In genomic region chr6:11428895-11429294, GRCh38 we compare ENCODE assay signal across 8 cellular contexts.
DNase-seq lines count a peak whose midpoint lies in the region; ATAC-seq, FAIRE-seq and TF ChIP-seq lines count a peak whose summit lies in the region.

No MANE protein-coding gene starts in this region.

- ATAC-seq in GM19455 (IDR thresholded peaks at IDR 0.05; ENCODE audit: unreplicated experiment): peak; percentile 59
- peak; percentile 65 for ATAC-seq in HG03342 (IDR thresholded peaks at IDR 0.05; ENCODE audit: unreplicated experiment)
- peak; percentile 28 to 43 for ATAC-seq in naive B cell (ENCODE audit: low read depth in 2 of 2)

- no peaks in the 10 kb centered on the region for H3K27me3 ChIP-seq in ascending aorta
- no peaks in the 10 kb centered on the region for H3K27me3 ChIP-seq in effector memory CD4-positive, alpha-beta T cell (replicated peaks; ENCODE audit: control insufficient read depth, insufficient read depth, low read length, poor library complexity, severe bottlenecking)

- H3K4me3 Mint-ChIP-seq in naive B cell: peak overlapping the region in 6 of 8 donors; percentile 30 to 77 (median 60)

- peaks cover 25 to 70% of the 10 kb centered on the region in 2 donors for H3K4me1 ChIP-seq in ascending aorta
- no peaks in the 10 kb centered on the region for H3K4me1 ChIP-seq in effector memory CD4-positive, alpha-beta T cell (ENCODE audit: control insufficient read depth, insufficient read depth, low read length, poor library complexity, severe bottlenecking)

- intact Hi-C loops in ascending aorta (cut with DNase I): no loop called here

- no peak for FAIRE-seq in frontal cortex (lab: Jason Lieb, UNC)

- H3K27ac ChIP-seq in ascending aorta: peak overlapping the region; percentile 29 to 43
- no peak overlapping the region for H3K27ac ChIP-seq in effector memory CD4-positive, alpha-beta T cell (ENCODE audit: insufficient read depth, low read length, poor library complexity, severe bottlenecking)

- TF ChIP-seq CTCF in ascending aorta (IDR thresholded peaks at IDR 0.05): no peak

- peaks cover 0 to 4% (median 0%) of the 10 kb centered on the region in 7 donors for H3K9me3 Mint-ChIP-seq in naive B cell

- DNase-seq in ascending aorta (ENCODE audit: low spot score in 2 of 2) (no peak), naive B cell (no peak), NCI-H1436 treated with DMSO at 0.1 percent for 48 hours (lab: John Stamatoyannopoulos, UW) (no peak), GF-D8 (lab: John Stamatoyannopoulos, UW) (no peak), frontal cortex (ENCODE audit: low spot score in 2 of 2) (no peak)
- DNase-seq in effector memory CD4-positive, alpha-beta T cell: no peak

- no peaks in the 10 kb centered on the region for H3K27me3 Mint-ChIP-seq in naive B cell

- H3K4me3 ChIP-seq in ascending aorta: no peak overlapping the region
- H3K4me3 ChIP-seq in effector memory CD4-positive, alpha-beta T cell (ENCODE audit: insufficient read depth, low read depth, low read length, poor library complexity, severe bottlenecking): no peak overlapping the region

- H3K4me1 Mint-ChIP-seq in naive B cell: peaks cover 52 to 59% (median 56%) of the 10 kb centered on the region in 3 donors

- H3K36me3 ChIP-seq in ascending aorta: no peaks in the 10 kb centered on the region
- no peaks in the 10 kb centered on the region for H3K36me3 ChIP-seq in effector memory CD4-positive, alpha-beta T cell (ENCODE audit: control insufficient read depth, insufficient read depth, low read length)

- H3K27ac Mint-ChIP-seq in naive B cell: peak overlapping the region in 5 of 6 donors; percentile 62 to 95 (median 86)

- H3K36me3 Mint-ChIP-seq in naive B cell: no peaks in the 10 kb centered on the region

- H3K9me3 ChIP-seq in ascending aorta: no peaks in the 10 kb centered on the region
- H3K9me3 ChIP-seq in effector memory CD4-positive, alpha-beta T cell (ENCODE audit: control insufficient read depth, low read length): no peaks in the 10 kb centered on the region
